In the genomic region with DNA sequence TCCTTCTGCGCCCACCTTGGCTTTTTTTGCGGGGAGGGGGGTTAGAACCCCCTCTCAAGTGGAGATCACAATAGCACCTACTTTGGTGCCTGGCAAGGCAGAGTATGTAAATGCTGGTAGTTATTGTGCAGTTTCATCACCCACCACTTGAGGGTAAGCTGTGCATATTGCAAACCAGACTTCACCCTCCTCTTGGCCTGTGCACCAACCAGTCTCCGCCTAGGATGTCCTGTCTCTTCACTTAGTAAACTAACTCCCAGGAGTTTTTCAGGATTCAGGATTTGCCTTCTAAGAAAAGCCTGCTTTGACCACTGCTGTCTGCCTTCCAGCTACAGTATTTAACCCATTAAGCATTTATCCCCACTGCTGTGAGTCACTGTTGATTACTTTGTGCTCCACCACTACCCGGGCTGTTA, we compare ENCODE assay signal across 8 cellular contexts. TPM values are rescaled to one million over a fixed set of nuclear protein-coding genes. Genes with fewer than 3 reads are reported as not detected.
DNase-seq lines count a peak whose midpoint lies in the region; ATAC-seq, FAIRE-seq and TF ChIP-seq lines count a peak whose summit lies in the region.

No MANE protein-coding gene starts in this region.

- ATAC-seq in SK-N-SH treated with all-trans-retinoic acid at 6 μM for 48 hours: peak; percentile 96
- peak; percentile 75 to 79 for ATAC-seq in lower lobe of right lung
- peak; percentile 72 for ATAC-seq in aorta (ENCODE audit: low FRiP score)

- 58 to 59% methylated on average over 4 of the region's 4 CpGs for WGBS in aorta, 2 donors

- H3K9me3 ChIP-seq in MG63: no peaks in the 10 kb centered on the region
- no peaks in the 10 kb centered on the region for H3K9me3 ChIP-seq in lower lobe of right lung
- no peaks in the 10 kb centered on the region for H3K9me3 ChIP-seq in aorta (ENCODE audit: control insufficient read depth, low read length)

- H3K27me3 ChIP-seq in MG63 (no peaks in the 10 kb centered on the region), lower lobe of right lung (ENCODE audit: low read depth) (no peaks in the 10 kb centered on the region), aorta (ENCODE audit: control insufficient read depth in 1 of 2, insufficient read depth in 2 of 2, low read length in 1 of 2) (no peaks in the 10 kb centered on the region)

- H3K27ac ChIP-seq in lower lobe of right lung (no peak overlapping the region), aorta (ENCODE audit: low read depth in 1 of 2, low read length in 2 of 2) (no peak overlapping the region)

- peaks cover 18% of the 10 kb centered on the region for H3K36me3 ChIP-seq in MG63
- peaks cover 21% of the 10 kb centered on the region for H3K36me3 ChIP-seq in lower lobe of right lung
- H3K36me3 ChIP-seq in aorta (ENCODE audit: control insufficient read depth in 1 of 2, insufficient read depth in 2 of 2, low read length in 1 of 2): peaks cover 0 to 3% of the 10 kb centered on the region in 2 donors

- peak; percentile 60 for DNase-seq in Caki2 (ENCODE audit: low read depth)
- DNase-seq in GM19239 (ENCODE audit: insufficient read length, low spot score): peak; percentile 56
- peak; percentile 72 for DNase-seq in MG63
- DNase-seq in central memory CD4-positive, alpha-beta T cell: peak; percentile 42
- DNase-seq in lower lobe of right lung: no peak
- no peak for DNase-seq in aorta
- no peak for DNase-seq in cerebellum (ENCODE audit: low spot score)

- H3K4me1 ChIP-seq in lower lobe of right lung (peaks cover 34% of the 10 kb centered on the region), aorta (ENCODE audit: control insufficient read depth in 1 of 2, insufficient read depth in 2 of 2, low read length in 2 of 2) (no peaks in the 10 kb centered on the region)

- intact Hi-C loops in lower lobe of right lung (cut with DNase I): no loop called here
- intact Hi-C loops in aorta (cut with DNase I): no loop called here

- TF ChIP-seq CTCF in lower lobe of right lung (IDR thresholded peaks at IDR 0.05): peak; percentile 54

- H3K4me3 ChIP-seq in MG63: no peak overlapping the region
- H3K4me3 ChIP-seq in lower lobe of right lung: no peak overlapping the region
- no peak overlapping the region for H3K4me3 ChIP-seq in aorta (ENCODE audit: low read length in 2 of 2)

- FAIRE-seq in GM19239 (lab: Jason Lieb, UNC): peak; percentile 73

- in situ Hi-C loops in Caki2 (cut with HindIII; ENCODE audit: low pct_unique_long_range_greater_than_20kb, low sequenced_read_pairs): no loop called here

TF ChIP-seq in SK-N-SH treated with all-trans-retinoic acid at 6 μM for 48 hours, 23 proteins besides CTCF, POLR2A, EP300 and RAD21 (continues in another document):
- TF ChIP-seq ZFP30 (CRISPR knock-in tag; IDR thresholded peaks at IDR 0.05): no peak
- TF ChIP-seq OSR1 (CRISPR knock-in tag; IDR thresholded peaks at IDR 0.05): no peak
- no peak for TF ChIP-seq PPARA (CRISPR knock-in tag; IDR thresholded peaks at IDR 0.05; ENCODE audit: borderline replicate concordance)
- TF ChIP-seq, protein P1, sequence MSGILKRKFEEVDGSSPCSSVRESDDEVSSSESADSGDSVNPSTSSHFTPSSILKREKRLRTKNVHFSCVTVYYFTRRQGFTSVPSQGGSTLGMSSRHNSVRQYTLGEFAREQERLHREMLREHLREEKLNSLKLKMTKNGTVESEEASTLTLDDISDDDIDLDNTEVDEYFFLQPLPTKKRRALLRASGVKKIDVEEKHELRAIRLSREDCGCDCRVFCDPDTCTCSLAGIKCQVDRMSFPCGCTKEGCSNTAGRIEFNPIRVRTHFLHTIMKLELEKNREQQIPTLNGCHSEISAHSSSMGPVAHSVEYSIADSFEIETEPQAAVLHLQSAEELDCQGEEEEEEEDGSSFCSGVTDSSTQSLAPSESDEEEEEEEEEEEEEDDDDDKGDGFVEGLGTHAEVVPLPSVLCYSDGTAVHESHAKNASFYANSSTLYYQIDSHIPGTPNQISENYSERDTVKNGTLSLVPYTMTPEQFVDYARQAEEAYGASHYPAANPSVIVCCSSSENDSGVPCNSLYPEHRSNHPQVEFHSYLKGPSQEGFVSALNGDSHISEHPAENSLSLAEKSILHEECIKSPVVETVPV (CRISPR knock-in tag; IDR thresholded peaks at IDR 0.05): no peak
- TF ChIP-seq, protein P2, sequence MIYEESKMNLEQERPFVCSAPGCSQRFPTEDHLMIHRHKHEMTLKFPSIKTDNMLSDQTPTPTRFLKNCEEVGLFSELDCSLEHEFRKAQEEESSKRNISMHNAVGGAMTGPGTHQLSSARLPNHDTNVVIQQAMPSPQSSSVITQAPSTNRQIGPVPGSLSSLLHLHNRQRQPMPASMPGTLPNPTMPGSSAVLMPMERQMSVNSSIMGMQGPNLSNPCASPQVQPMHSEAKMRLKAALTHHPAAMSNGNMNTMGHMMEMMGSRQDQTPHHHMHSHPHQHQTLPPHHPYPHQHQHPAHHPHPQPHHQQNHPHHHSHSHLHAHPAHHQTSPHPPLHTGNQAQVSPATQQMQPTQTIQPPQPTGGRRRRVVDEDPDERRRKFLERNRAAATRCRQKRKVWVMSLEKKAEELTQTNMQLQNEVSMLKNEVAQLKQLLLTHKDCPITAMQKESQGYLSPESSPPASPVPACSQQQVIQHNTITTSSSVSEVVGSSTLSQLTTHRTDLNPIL (CRISPR knock-in tag; IDR thresholded peaks at IDR 0.05; ENCODE audit: low read depth): no peak
- no peak for TF ChIP-seq ESRRG (CRISPR knock-in tag; IDR thresholded peaks at IDR 0.05)
- no peak for TF ChIP-seq CSDC2 (CRISPR knock-in tag; IDR thresholded peaks at IDR 0.05)
- no peak for TF ChIP-seq ZC3H10 (CRISPR knock-in tag; IDR thresholded peaks at IDR 0.05)
- TF ChIP-seq BACH2 (CRISPR knock-in tag; IDR thresholded peaks at IDR 0.05; ENCODE audit: borderline replicate concordance): no peak
- TF ChIP-seq ZNF8 (CRISPR knock-in tag; IDR thresholded peaks at IDR 0.05): no peak
- TF ChIP-seq TOX (CRISPR knock-in tag; IDR thresholded peaks at IDR 0.05; ENCODE audit: borderline replicate concordance): no peak
- no peak for TF ChIP-seq RARB (CRISPR knock-in tag; IDR thresholded peaks at IDR 0.05)
- no peak for TF ChIP-seq ZNF565 (CRISPR knock-in tag; conservative IDR thresholded peaks at IDR 0.05; ENCODE audit: low read depth)
- TF ChIP-seq ARNTL (CRISPR knock-in tag; IDR thresholded peaks at IDR 0.05; ENCODE audit: borderline replicate concordance, low read depth): no peak
- TF ChIP-seq TCF4 (CRISPR knock-in tag; IDR thresholded peaks at IDR 0.05; ENCODE audit: borderline replicate concordance): no peak
- no peak for TF ChIP-seq ISL1 (CRISPR knock-in tag; IDR thresholded peaks at IDR 0.05)
- no peak for TF ChIP-seq ZFP3 (CRISPR knock-in tag; IDR thresholded peaks at IDR 0.05)
- no peak for TF ChIP-seq PATZ1 (CRISPR knock-in tag; IDR thresholded peaks at IDR 0.05; ENCODE audit: borderline replicate concordance)

RNA-seq across cellular contexts. Expression of gene UBXN1, which starts 2.0 kb away (rescaled TPM):
- 81.8 and 106 TPM in 2 replicates for total RNA-seq in Caki2 (2014; rRNA removed; shearing (Covaris generic); ENCODE audit: low replicate concordance)
- total RNA-seq in MG63 (2014; rRNA removed; shearing (Covaris generic); ENCODE audit: low replicate concordance): 85.5 and 147 TPM in 2 replicates
- total RNA-seq in lower lobe of right lung: 116 TPM
- 10 to 100 TPM; 84.1 to 85.4 TPM for total RNA-seq in aorta
- polyA plus RNA-seq in aorta: 100 to 1,000 TPM; 186 to 224 TPM
- total RNA-seq in cerebellum: 35.4 TPM

RNA-seq across cellular contexts. Expression of gene LRRN4CL, which starts 8.5 kb away (rescaled TPM):
- total RNA-seq in Caki2 (2014; rRNA removed; shearing (Covaris generic); ENCODE audit: low replicate concordance): not detected in 2 replicates
- total RNA-seq in MG63 (2014; rRNA removed; shearing (Covaris generic); ENCODE audit: low replicate concordance): 1.4 and 2.3 TPM in 2 replicates
- total RNA-seq in lower lobe of right lung (3.4 TPM), aorta (10 to 100 TPM in 1 of 2 donors, 1 to 10 TPM in 1; 8.5 to 24.5 TPM), cerebellum (0.91 TPM)
- polyA plus RNA-seq in aorta: under 1 TPM in 1 of 2 donors, not detected in 1; 0.10 TPM

RNA-seq across cellular contexts. Expression of gene LBHD1, which starts 8.8 kb away (rescaled TPM):
- total RNA-seq in Caki2 (2014; rRNA removed; shearing (Covaris generic); ENCODE audit: low replicate concordance): 1.9 and 3.2 TPM in 2 replicates
- total RNA-seq in MG63 (2014; rRNA removed; shearing (Covaris generic); ENCODE audit: low replicate concordance): 4.7 and 9.8 TPM in 2 replicates
- total RNA-seq in lower lobe of right lung (11.1 TPM), aorta (1 to 10 TPM; 3.6 to 8.6 TPM), cerebellum (5.1 TPM)
- polyA plus RNA-seq in aorta: 1 to 10 TPM; 2.3 to 7.6 TPM

RNA-seq across cellular contexts. Expression of gene UQCC3, which starts 9.4 kb away (rescaled TPM):
- 18.2 and 25.6 TPM in 2 replicates for total RNA-seq in Caki2 (2014; rRNA removed; shearing (Covaris generic); ENCODE audit: low replicate concordance)
- 16.4 and 22.2 TPM in 2 replicates for total RNA-seq in MG63 (2014; rRNA removed; shearing (Covaris generic); ENCODE audit: low replicate concordance)
- total RNA-seq in lower lobe of right lung (6.1 TPM), aorta (1 to 10 TPM; 3.0 to 4.8 TPM), cerebellum (3.1 TPM)
- polyA plus RNA-seq in aorta: 10 to 100 TPM in 1 of 2 donors, 1 to 10 TPM in 1; 5.8 to 12.7 TPM

RNA-seq across cellular contexts. Expression of gene CSKMT, which starts 15.7 kb away (rescaled TPM):
- 0.09 and 6.4 TPM in 2 replicates for total RNA-seq in Caki2 (2014; rRNA removed; shearing (Covaris generic); ENCODE audit: low replicate concordance)
- 10.9 and 14.9 TPM in 2 replicates for total RNA-seq in MG63 (2014; rRNA removed; shearing (Covaris generic); ENCODE audit: low replicate concordance)
- total RNA-seq in lower lobe of right lung (12.1 TPM), aorta (10 to 100 TPM; 11.1 to 11.7 TPM), cerebellum (9.6 TPM)
- polyA plus RNA-seq in aorta: 10 to 100 TPM in 1 of 2 donors, 1 to 10 TPM in 1; 8.8 to 16.3 TPM

Comparison
In these comparisons a context has a peak if more than half of its experiments do, and no peak if none do; other contexts are left out.
1. DNase-seq: peak in Caki2 (single experiment), GM19239 (single experiment), MG63 (single experiment) and central memory CD4-positive, alpha-beta T cell (single experiment); none in lower lobe of right lung (single experiment), aorta (0 of 2) and cerebellum (single experiment).
2. Peak in every context shown above with its lines, with median percentiles within 50 percentile points of each other: ATAC-seq.